8 cellular contexts compared by ENCODE assay signal in the genomic region with DNA sequence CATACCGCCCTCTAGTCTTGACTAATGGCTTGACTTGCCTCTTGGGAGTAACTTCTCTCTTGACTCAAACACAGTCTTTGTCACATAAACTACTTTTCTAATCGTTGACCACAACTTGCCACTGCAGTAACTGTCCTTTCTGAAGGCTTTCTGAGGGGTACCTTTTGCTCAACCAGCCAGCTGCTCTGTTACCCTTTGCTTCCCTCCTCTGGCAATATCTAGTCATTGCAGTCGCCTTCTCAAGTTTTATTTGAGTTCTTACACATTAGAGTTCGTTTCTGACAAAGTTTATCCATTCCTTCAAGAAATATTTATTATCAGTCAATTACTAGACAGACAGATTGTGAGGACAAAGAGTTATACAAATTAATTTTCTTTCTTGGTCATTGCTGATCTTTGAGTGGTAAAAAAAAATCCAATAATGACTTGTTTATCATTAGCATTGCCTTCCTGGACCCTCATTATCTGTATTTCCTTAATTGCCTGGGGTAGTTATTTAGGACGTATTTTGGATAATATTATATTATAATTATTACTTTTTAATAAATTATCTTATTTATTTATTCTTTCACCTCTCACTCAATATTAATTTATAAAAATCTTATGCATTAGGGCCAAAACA.
DNase-seq lines count a peak whose midpoint lies in the region; ATAC-seq, FAIRE-seq and TF ChIP-seq lines count a peak whose summit lies in the region.
"Had no signal": no experiment of that assay in that cellular context is flagged by ENCODE, and none has a peak within 500 bp of the region (broad histone marks: within the 10 kb centered on the region; RNA-seq: fewer than 3 reads in every experiment).

No MANE protein-coding gene starts in this region.

- no peaks in the 10 kb centered on the region for H3K27me3 Mint-ChIP-seq in brain

- TF ChIP-seq CTCF in GM12872 (IDR thresholded peaks at IDR 0.05; ENCODE audit: insufficient read depth, low read depth, low read length) = peak; percentile 72
- TF ChIP-seq CTCF in brain (conservative IDR thresholded peaks at IDR 0.05) = peak; percentile 75 to 96
- TF ChIP-seq CTCF in HepG2 (CRISPR knock-in tag; IDR thresholded peaks at IDR 0.05) = peak; percentile 72

- TF ChIP-seq EP300 in HepG2 (IDR thresholded peaks at IDR 0.05; ENCODE audit: low read depth in 2 of 2, low read length in 2 of 2) = no peak
- no peak for TF ChIP-seq EP300 in HepG2 (CRISPR knock-in tag; IDR thresholded peaks at IDR 0.05; ENCODE audit: borderline replicate concordance)

- DNase-seq in NCI-H345 (lab: John Stamatoyannopoulos, UW) (peak; percentile 39), HepG2 (ENCODE audit: low spot score) (peak; percentile 20), T-helper 2 cell (no peak)

- H3K27ac Mint-ChIP-seq in brain = peak overlapping the region in 1 of 5 experiments; percentile 0
- H3K27ac Mint-ChIP-seq: activated T-cell treated with anti-CD3 and anti-CD28 coated beads, Interleukin-2, amount 50 U/mL, for 72 hours had no signal

- no peak for TF ChIP-seq RAD21 in HepG2 (CRISPR knock-in tag; IDR thresholded peaks at IDR 0.05)

- no peak overlapping the region for H3K9ac ChIP-seq in HepG2 (ENCODE audit: insufficient read depth, low read depth, low read length)

- H3K4me1 ChIP-seq in HepG2 (ENCODE audit: insufficient read depth, low read length) = no peaks in the 10 kb centered on the region

- POLR2A ChIA-PET in HepG2 (lab: Yijun Ruan, JAX) = no interaction called here

- no TSS peak for BruUV-seq in HepG2 (replicated peaks; lab: Mats Ljungman, UMichigan)

- no peaks in the 10 kb centered on the region for H3K27me3 ChIP-seq in HepG2 (ENCODE audit: control insufficient read depth in 1 of 2, insufficient read depth in 2 of 2, low read length in 2 of 2)

- 1% methylated on average over 5 of the region's 5 CpGs for WGBS in HepG2 (ENCODE audit: low lambda C conversion rate)

- TF ChIP-seq POLR2A in HepG2 (IDR thresholded peaks at IDR 0.05; ENCODE audit: insufficient read depth in 1 of 2, low read depth in 2 of 2, low read length in 2 of 2) = no peak

- H3K4me2 ChIP-seq in HepG2 (ENCODE audit: low read depth, low read length) = no peak overlapping the region

- H3K4me3 Mint-ChIP-seq in brain = no peak overlapping the region
- H3K4me3 Mint-ChIP-seq: activated T-cell treated with anti-CD3 and anti-CD28 coated beads, Interleukin-2, amount 50 U/mL, for 72 hours had no signal

- no peaks in the 10 kb centered on the region for H3K36me3 ChIP-seq in HepG2 (replicated peaks in 1 of 2; ENCODE audit: control insufficient read depth in 1 of 2, insufficient read depth in 2 of 2, low read length in 2 of 2)

- no peak overlapping the region for H2AFZ ChIP-seq in HepG2 (ENCODE audit: low read length)

- H3K4me1 Mint-ChIP-seq in brain = peaks cover 5% of the 10 kb centered on the region

- CTCF ChIA-PET in HepG2 (lab: Yijun Ruan, JAX; ENCODE audit: low intra/inter-chr PET ratio, low total read pairs) = no interaction called here

- H3K79me2 ChIP-seq in HepG2 (ENCODE audit: insufficient read depth, low read length) = no peaks in the 10 kb centered on the region

- H3K9me3 ChIP-seq in HepG2 (ENCODE audit: low read length) = no peaks in the 10 kb centered on the region

- H3K27ac ChIP-seq in HepG2 (ENCODE audit: extremely low read length, insufficient read depth, low read length) = no peak overlapping the region

- no peaks in the 10 kb centered on the region for H4K20me1 ChIP-seq in HepG2 (ENCODE audit: insufficient read depth, low read length)

- in situ Hi-C loops in HepG2 (cut with HindIII; ENCODE audit: extremely low pct_ligation_motif_present, low pct_unique_long_range_greater_than_20kb) = loop anchor here (25.0 kb wide), 1 partner anchor 1555 kb away; no protein-coding TSS in a partner anchor

- H3K36me3 Mint-ChIP-seq in brain = peaks cover 3% of the 10 kb centered on the region

- peaks cover 0 to 2% (median 0%) of the 10 kb centered on the region in 5 experiments for H3K9me3 Mint-ChIP-seq in brain

- intact Hi-C loops in HepG2 (cut with micrococcal nuclease; ENCODE audit: unreplicated experiment) = loop anchor here (1.0 to 10.0 kb wide), 2 partner anchors 166 to 1548 kb away; no protein-coding TSS in a partner anchor

- FAIRE-seq in HepG2 (lab: Jason Lieb, UNC) = peak; percentile 85

- H3K4me3 ChIP-seq in HepG2 (replicated peaks in 1 of 3; ENCODE audit: insufficient read depth in 1 of 3, low read depth in 2 of 3, low read length in 3 of 3) = no peak overlapping the region

- peak; percentile 58 for ATAC-seq in HG02798 (IDR thresholded peaks at IDR 0.05; ENCODE audit: poor library complexity, unreplicated experiment)
- peak; percentile 69 for ATAC-seq in HepG2
- no peak for ATAC-seq in GM19397 (IDR thresholded peaks at IDR 0.05; ENCODE audit: unreplicated experiment)
- ATAC-seq: activated T-cell treated with anti-CD3 and anti-CD28 coated beads, Interleukin-2, amount 50 U/mL, for 72 hours had no signal

TF ChIP-seq in HepG2, 621 proteins besides CTCF, POLR2A, EP300 and RAD21:
- TF ChIP-seq SMC3 (IDR thresholded peaks at IDR 0.05; ENCODE audit: low read length) (peak; percentile 49; the same call in 1 of the 2 replicates), SNAI1 (CRISPR knock-in tag; IDR thresholded peaks at IDR 0.05; ENCODE audit: borderline replicate concordance) (no peak), CEBPG (CRISPR knock-in tag; IDR thresholded peaks at IDR 0.05) (0 out of 2 replicates have a peak, but pooled peaks have one; percentile 7), STAG1 (CRISPR knock-in tag; IDR thresholded peaks at IDR 0.05) (peak; percentile 68)

Comparison
In these comparisons a context has a peak if more than half of its experiments do, and no peak if none do; other contexts are left out.
1. DNase-seq: peak in NCI-H345 (single experiment) and HepG2 (single experiment); none in T-helper 2 cell (0 of 5).
2. Peak in every context shown above with its lines, with median percentiles within 50 percentile points of each other: CTCF ChIP-seq.